In the genomic region with DNA sequence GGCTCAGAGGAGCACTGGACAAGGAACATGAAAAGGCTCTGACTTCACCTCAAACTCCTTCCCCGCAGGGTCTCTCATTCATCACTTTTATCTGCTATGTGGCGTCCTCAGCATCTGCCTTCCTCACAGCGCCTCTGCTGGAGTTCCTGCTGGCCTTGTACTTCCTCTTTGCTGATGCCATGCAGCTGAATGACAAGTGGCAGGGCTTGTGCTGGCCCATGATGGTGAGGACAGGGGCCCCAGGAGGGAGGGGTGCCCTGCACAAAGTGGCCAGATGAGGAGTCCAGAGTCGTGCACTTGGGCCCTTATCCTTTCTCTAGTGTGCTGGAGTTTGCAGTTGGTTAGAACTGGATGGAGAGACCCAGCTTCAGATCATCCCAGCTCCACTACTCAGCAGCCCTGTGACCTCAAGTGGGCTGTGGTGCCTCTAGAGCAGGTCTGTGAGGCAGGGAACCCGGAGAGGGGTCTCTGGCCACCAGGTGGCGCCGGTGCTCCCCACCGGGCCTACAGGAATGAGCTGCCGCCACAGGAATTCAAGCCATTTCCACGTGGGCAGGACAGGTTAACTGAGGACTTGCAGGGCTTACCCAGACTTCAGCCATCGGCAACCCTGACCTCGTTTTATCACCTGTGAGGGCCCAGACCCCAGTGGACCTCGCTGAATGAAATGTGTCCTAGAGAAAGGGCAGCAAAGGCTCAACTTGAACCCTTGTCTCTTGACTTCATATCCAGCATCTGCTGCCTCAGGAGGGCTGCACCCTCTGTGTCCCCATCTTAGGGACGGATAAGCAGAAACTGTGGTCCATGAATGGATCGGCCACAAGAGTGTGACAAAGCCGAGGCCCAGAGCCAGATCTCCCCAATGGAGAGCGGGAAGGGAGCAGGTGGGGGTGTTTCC, we compare ENCODE assay signal across 1 cellular context.
TF ChIP-seq lines count a peak whose summit lies in the region.

No MANE protein-coding gene starts in this region.

TF ChIP-seq in HepG2, 621 proteins besides CTCF, POLR2A, EP300 and RAD21 (continued from another document and continues in another):
- TF ChIP-seq ZBTB2 (CRISPR knock-in tag; IDR thresholded peaks at IDR 0.05; ENCODE audit: low read depth) (no peak), CENPBD1 (CRISPR knock-in tag; IDR thresholded peaks at IDR 0.05; ENCODE audit: borderline replicate concordance, low read depth) (no peak), HDAC2 (CRISPR knock-in tag; IDR thresholded peaks at IDR 0.05) (peak; percentile 73), ZNF749 (CRISPR knock-in tag; IDR thresholded peaks at IDR 0.05; ENCODE audit: borderline replicate concordance) (no peak), NFYB (CRISPR knock-in tag; IDR thresholded peaks at IDR 0.05) (0 out of 2 replicates have a peak, but pooled peaks have one; percentile 25), CBX1 (IDR thresholded peaks at IDR 0.05; ENCODE audit: low read depth) (no peak), ZNF614 (CRISPR knock-in tag; IDR thresholded peaks at IDR 0.05; ENCODE audit: borderline replicate concordance) (peak; percentile 79; the same call in 1 of the 2 replicates), CBX5 (CRISPR knock-in tag; IDR thresholded peaks at IDR 0.05; ENCODE audit: borderline replicate concordance) (no peak; the same call in 1 of the 2 replicates), ZNF33B (CRISPR knock-in tag; IDR thresholded peaks at IDR 0.05) (no peak), ZNF17 (CRISPR knock-in tag; IDR thresholded peaks at IDR 0.05) (no peak; the same call in 1 of the 2 replicates), ZNF768 (CRISPR knock-in tag; IDR thresholded peaks at IDR 0.05) (peak; percentile 54; the same call in 1 of the 2 replicates), ZHX1 (CRISPR knock-in tag; IDR thresholded peaks at IDR 0.05; ENCODE audit: low read depth) (no peak), ZNF484 (CRISPR knock-in tag; IDR thresholded peaks at IDR 0.05; ENCODE audit: borderline replicate concordance, low read depth) (no peak), NRL (CRISPR knock-in tag; IDR thresholded peaks at IDR 0.05; ENCODE audit: borderline replicate concordance) (peak; percentile 90; the same call in 1 of the 2 replicates), JUND (CRISPR knock-in tag; IDR thresholded peaks at IDR 0.05) (peak; percentile 76), THYN1 (CRISPR knock-in tag; IDR thresholded peaks at IDR 0.05; ENCODE audit: borderline replicate concordance, low read depth) (no peak), HNRNPL (IDR thresholded peaks at IDR 0.05; ENCODE audit: low read depth, low read length) (no peak), CEBPG (CRISPR knock-in tag; IDR thresholded peaks at IDR 0.05) (no peak), ZSCAN25 (CRISPR knock-in tag; IDR thresholded peaks at IDR 0.05) (0 out of 2 replicates have a peak, but pooled peaks have one; percentile 57), AHR (CRISPR knock-in tag; IDR thresholded peaks at IDR 0.05) (peak; percentile 91), ZNF556 (CRISPR knock-in tag; IDR thresholded peaks at IDR 0.05; ENCODE audit: borderline replicate concordance) (peak; percentile 91), SRY (CRISPR knock-in tag; IDR thresholded peaks at IDR 0.05) (peak; percentile 67; the same call in 1 of the 2 replicates), MIXL1 (CRISPR knock-in tag; IDR thresholded peaks at IDR 0.05) (peak; percentile 53; the same call in 1 of the 2 replicates), FOSL1 (CRISPR knock-in tag; IDR thresholded peaks at IDR 0.05; ENCODE audit: borderline replicate concordance) (no peak), NR2C2 (CRISPR knock-in tag; IDR thresholded peaks at IDR 0.05; ENCODE audit: borderline replicate concordance) (peak; percentile 40; the same call in 1 of the 2 replicates), ZFP36L1 (CRISPR knock-in tag; IDR thresholded peaks at IDR 0.05) (peak; percentile 21; the same call in 1 of the 2 replicates), PCBP2 (optimal IDR thresholded peaks at IDR 0.05; ENCODE audit: low read depth, low read length, poor library complexity, severe bottlenecking) (no peak), ZNF224 (CRISPR knock-in tag; IDR thresholded peaks at IDR 0.05) (peak; percentile 33; the same call in 1 of the 2 replicates), RFX1 (IDR thresholded peaks at IDR 0.05) (no peak), HMGXB4 (CRISPR knock-in tag; IDR thresholded peaks at IDR 0.05; ENCODE audit: borderline replicate concordance in 1 of 2, low read depth in 1 of 2) (peak; percentile 93 to 94), TMF1 (CRISPR knock-in tag; IDR thresholded peaks at IDR 0.05; ENCODE audit: low read depth) (peak; percentile 83), CEBPB (IDR thresholded peaks at IDR 0.05; ENCODE audit: borderline replicate concordance, low read depth, low read length) (no peak), ZFP36L2 (CRISPR knock-in tag; IDR thresholded peaks at IDR 0.05) (no peak), STAG1 (CRISPR knock-in tag; IDR thresholded peaks at IDR 0.05) (peak; percentile 84), ZNF772 (CRISPR knock-in tag; IDR thresholded peaks at IDR 0.05) (no peak), PHF21A (CRISPR knock-in tag; IDR thresholded peaks at IDR 0.05) (0 out of 2 replicates have a peak, but pooled peaks have one; percentile 26), ZFP36 (IDR thresholded peaks at IDR 0.05; ENCODE audit: borderline replicate concordance, low read depth, low read length, partially characterized antibody) (no peak), MTA3 (CRISPR knock-in tag; IDR thresholded peaks at IDR 0.05) (no peak), ASH2L (IDR thresholded peaks at IDR 0.05; ENCODE audit: insufficient read length, low read depth, low read length) (no peak)
- TF ChIP-seq, protein P1, sequence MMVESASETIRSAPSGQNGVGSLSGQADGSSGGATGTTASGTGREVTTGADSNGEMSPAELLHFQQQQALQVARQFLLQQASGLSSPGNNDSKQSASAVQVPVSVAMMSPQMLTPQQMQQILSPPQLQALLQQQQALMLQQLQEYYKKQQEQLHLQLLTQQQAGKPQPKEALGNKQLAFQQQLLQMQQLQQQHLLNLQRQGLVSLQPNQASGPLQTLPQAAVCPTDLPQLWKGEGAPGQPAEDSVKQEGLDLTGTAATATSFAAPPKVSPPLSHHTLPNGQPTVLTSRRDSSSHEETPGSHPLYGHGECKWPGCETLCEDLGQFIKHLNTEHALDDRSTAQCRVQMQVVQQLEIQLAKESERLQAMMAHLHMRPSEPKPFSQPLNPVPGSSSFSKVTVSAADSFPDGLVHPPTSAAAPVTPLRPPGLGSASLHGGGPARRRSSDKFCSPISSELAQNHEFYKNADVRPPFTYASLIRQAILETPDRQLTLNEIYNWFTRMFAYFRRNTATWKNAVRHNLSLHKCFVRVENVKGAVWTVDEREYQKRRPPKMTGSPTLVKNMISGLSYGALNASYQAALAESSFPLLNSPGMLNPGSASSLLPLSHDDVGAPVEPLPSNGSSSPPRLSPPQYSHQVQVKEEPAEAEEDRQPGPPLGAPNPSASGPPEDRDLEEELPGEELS (CRISPR knock-in tag; IDR thresholded peaks at IDR 0.05), result peak; percentile 61; the same call in 1 of the 2 replicates
- TF ChIP-seq, protein P2, sequence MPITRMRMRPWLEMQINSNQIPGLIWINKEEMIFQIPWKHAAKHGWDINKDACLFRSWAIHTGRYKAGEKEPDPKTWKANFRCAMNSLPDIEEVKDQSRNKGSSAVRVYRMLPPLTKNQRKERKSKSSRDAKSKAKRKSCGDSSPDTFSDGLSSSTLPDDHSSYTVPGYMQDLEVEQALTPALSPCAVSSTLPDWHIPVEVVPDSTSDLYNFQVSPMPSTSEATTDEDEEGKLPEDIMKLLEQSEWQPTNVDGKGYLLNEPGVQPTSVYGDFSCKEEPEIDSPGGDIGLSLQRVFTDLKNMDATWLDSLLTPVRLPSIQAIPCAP (CRISPR knock-in tag; IDR thresholded peaks at IDR 0.05; ENCODE audit: low read depth), result peak; percentile 89; the same call in 1 of the 2 replicates
- TF ChIP-seq, protein P3, sequence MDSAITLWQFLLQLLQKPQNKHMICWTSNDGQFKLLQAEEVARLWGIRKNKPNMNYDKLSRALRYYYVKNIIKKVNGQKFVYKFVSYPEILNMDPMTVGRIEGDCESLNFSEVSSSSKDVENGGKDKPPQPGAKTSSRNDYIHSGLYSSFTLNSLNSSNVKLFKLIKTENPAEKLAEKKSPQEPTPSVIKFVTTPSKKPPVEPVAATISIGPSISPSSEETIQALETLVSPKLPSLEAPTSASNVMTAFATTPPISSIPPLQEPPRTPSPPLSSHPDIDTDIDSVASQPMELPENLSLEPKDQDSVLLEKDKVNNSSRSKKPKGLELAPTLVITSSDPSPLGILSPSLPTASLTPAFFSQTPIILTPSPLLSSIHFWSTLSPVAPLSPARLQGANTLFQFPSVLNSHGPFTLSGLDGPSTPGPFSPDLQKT (CRISPR knock-in tag; IDR thresholded peaks at IDR 0.05; ENCODE audit: borderline replicate concordance), result no peak
- TF ChIP-seq, protein P4, sequence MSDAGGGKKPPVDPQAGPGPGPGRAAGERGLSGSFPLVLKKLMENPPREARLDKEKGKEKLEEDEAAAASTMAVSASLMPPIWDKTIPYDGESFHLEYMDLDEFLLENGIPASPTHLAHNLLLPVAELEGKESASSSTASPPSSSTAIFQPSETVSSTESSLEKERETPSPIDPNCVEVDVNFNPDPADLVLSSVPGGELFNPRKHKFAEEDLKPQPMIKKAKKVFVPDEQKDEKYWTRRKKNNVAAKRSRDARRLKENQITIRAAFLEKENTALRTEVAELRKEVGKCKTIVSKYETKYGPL (CRISPR knock-in tag; IDR thresholded peaks at IDR 0.05), result no peak
- TF ChIP-seq, protein P5, sequence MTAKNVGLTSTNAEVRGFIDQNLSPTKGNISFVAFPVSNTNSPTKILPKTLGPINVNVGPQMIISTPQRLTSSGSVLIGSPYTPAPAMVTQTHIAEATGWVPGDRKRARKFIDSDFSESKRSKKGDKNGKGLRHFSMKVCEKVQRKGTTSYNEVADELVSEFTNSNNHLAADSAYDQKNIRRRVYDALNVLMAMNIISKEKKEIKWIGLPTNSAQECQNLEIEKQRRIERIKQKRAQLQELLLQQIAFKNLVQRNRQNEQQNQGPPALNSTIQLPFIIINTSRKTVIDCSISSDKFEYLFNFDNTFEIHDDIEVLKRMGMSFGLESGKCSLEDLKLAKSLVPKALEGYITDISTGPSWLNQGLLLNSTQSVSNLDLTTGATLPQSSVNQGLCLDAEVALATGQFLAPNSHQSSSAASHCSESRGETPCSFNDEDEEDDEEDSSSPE (CRISPR knock-in tag; IDR thresholded peaks at IDR 0.05), result peak; percentile 93
- TF ChIP-seq, protein P6, sequence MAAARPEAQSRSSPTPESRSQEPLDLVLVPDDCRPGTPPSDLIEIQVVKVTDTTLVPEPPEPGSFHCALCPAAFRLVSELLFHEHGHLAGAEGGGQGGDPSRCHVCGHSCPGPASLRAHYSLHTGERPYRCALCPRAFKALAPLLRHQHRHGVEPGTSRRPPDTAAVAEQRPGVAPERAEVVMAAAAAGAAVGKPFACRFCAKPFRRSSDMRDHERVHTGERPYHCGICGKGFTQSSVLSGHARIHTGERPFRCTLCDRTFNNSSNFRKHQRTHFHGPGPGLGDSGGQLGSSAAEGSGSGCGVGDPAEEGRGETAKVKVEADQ (CRISPR knock-in tag; IDR thresholded peaks at IDR 0.05; ENCODE audit: borderline replicate concordance), result 0 out of 2 replicates have a peak, but pooled peaks have one; percentile 75
